In the genomic region with DNA sequence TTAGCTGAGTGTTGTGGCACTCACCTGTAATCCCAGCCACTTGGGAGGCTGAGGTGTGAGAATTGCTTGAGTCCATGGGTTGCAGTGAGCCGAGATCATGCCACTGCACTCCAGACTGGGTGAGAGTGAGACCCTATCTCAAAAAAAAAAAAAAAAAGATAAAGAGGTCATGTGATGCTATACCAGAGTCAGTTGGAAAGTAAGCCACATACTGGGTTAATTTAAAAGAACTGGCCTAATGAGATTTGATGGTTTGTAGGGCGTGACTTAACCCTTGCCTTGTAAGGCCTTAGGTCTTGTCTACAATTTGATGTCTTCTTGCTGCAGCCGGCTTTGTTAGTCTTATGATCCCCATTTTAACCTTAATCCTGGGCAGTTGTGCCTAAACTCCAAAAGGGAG, we compare ENCODE assay signal across 23 cellular contexts.
"Had no signal": no experiment of that assay in that cellular context is flagged by ENCODE, and none has a peak within 500 bp of the region (broad histone marks: within the 10 kb centered on the region; RNA-seq: fewer than 3 reads in every experiment).

No MANE protein-coding gene starts in this region.

- H3K4me3 Mint-ChIP-seq: activated CD4-positive, alpha-beta memory T cell treated with anti-CD3 and anti-CD28 coated beads, Interleukin-2, amount 10 ng/mL, durations not matched to agents 7 days and 5 days; activated CD4-positive, alpha-beta T cell treated with anti-CD3 and anti-CD28 coated beads, Interleukin-2, amount 10 ng/mL, durations not matched to agents 7 days and 5 days; activated naive CD8-positive, alpha-beta T cell; central memory CD8-positive, alpha-beta T cell; naive B cell; nephron progenitor cell; stimulated activated effector memory CD8-positive, alpha-beta T cell treated with anti-CD3 and anti-CD28 coated beads, Interleukin-12 subunit alpha, Interleukin-12 subunit beta, amount 100 ng/mL, for 72 hours; stimulated activated naive CD8-positive, alpha-beta T cell treated with anti-CD3 and anti-CD28 coated beads, Interleukin-15, Interleukin-2, amounts not matched to agents 100 ng/mL and 50 ng/mL, for 24 hours; T-helper 2 cell treated with Interferon-gamma antibody and Interleukin-4, amounts not matched to agents 5 μg/mL and 100 μg/mL, for 36 hours had no signal

- H3K36me3 Mint-ChIP-seq: activated naive CD8-positive, alpha-beta T cell; naive B cell; stimulated activated effector memory CD8-positive, alpha-beta T cell treated with anti-CD3 and anti-CD28 coated beads, Interleukin-12 subunit alpha, Interleukin-12 subunit beta, amount 100 ng/mL, for 72 hours had no signal

- H3K27ac Mint-ChIP-seq: activated CD4-positive, alpha-beta memory T cell treated with anti-CD3 and anti-CD28 coated beads, Interleukin-2, amount 10 ng/mL, durations not matched to agents 7 days and 5 days; activated CD4-positive, alpha-beta T cell treated with anti-CD3 and anti-CD28 coated beads, Interleukin-2, amount 10 ng/mL, durations not matched to agents 7 days and 5 days; activated naive CD8-positive, alpha-beta T cell; nephron progenitor cell; stimulated activated effector memory CD8-positive, alpha-beta T cell treated with anti-CD3 and anti-CD28 coated beads, Interleukin-12 subunit alpha, Interleukin-12 subunit beta, amount 100 ng/mL, for 72 hours; stimulated activated naive CD8-positive, alpha-beta T cell treated with anti-CD3 and anti-CD28 coated beads, Interleukin-15, Interleukin-2, amounts not matched to agents 100 ng/mL and 50 ng/mL, for 24 hours; T-helper 2 cell treated with Interferon-gamma antibody and Interleukin-4, amounts not matched to agents 5 μg/mL and 100 μg/mL, for 36 hours had no signal

- H3K9me3 Mint-ChIP-seq: activated CD4-positive, alpha-beta memory T cell treated with anti-CD3 and anti-CD28 coated beads, Interleukin-2, amount 10 ng/mL, durations not matched to agents 7 days and 5 days; activated CD4-positive, alpha-beta T cell treated with anti-CD3 and anti-CD28 coated beads, Interleukin-2, amount 10 ng/mL, durations not matched to agents 7 days and 5 days; central memory CD8-positive, alpha-beta T cell; naive B cell; nephron progenitor cell; stimulated activated effector memory CD8-positive, alpha-beta T cell treated with anti-CD3 and anti-CD28 coated beads, Interleukin-12 subunit alpha, Interleukin-12 subunit beta, amount 100 ng/mL, for 72 hours; stimulated activated naive CD8-positive, alpha-beta T cell treated with anti-CD3 and anti-CD28 coated beads, Interleukin-15, Interleukin-2, amounts not matched to agents 100 ng/mL and 50 ng/mL, for 24 hours; T-helper 2 cell treated with Interferon-gamma antibody and Interleukin-4, amounts not matched to agents 5 μg/mL and 100 μg/mL, for 36 hours had no signal

- ATAC-seq: left lung; lower lobe of right lung; sciatic nerve; stimulated activated effector memory CD8-positive, alpha-beta T cell treated with anti-CD3 and anti-CD28 coated beads, Interleukin-12 subunit alpha, Interleukin-12 subunit beta, amount 100 ng/mL, for 72 hours had no signal

- H3K27me3 Mint-ChIP-seq: activated CD4-positive, alpha-beta memory T cell treated with anti-CD3 and anti-CD28 coated beads, Interleukin-2, amount 10 ng/mL, durations not matched to agents 7 days and 5 days; activated CD4-positive, alpha-beta T cell treated with anti-CD3 and anti-CD28 coated beads, Interleukin-2, amount 10 ng/mL, durations not matched to agents 7 days and 5 days; activated naive CD8-positive, alpha-beta T cell; central memory CD8-positive, alpha-beta T cell; naive B cell; stimulated activated naive CD8-positive, alpha-beta T cell treated with anti-CD3 and anti-CD28 coated beads, Interleukin-15, Interleukin-2, amounts not matched to agents 100 ng/mL and 50 ng/mL, for 24 hours had no signal

- DNase-seq: activated CD4-positive, alpha-beta memory T cell treated with anti-CD3 and anti-CD28 coated beads, Interleukin-2, amount 10 ng/mL, durations not matched to agents 7 days and 5 days; activated CD4-positive, alpha-beta T cell treated with anti-CD3 and anti-CD28 coated beads, Interleukin-2, amount 10 ng/mL, durations not matched to agents 7 days and 5 days; activated CD4-positive, CD25-positive, alpha-beta regulatory T cell treated with anti-CD3 and anti-CD28 coated beads, Interleukin-2, amount 50 U/mL, for 72 hours; activated CD8-positive, alpha-beta memory T cell treated with anti-CD3 and anti-CD28 coated beads, Interleukin-2, amount 50 U/mL, for 48 hours; activated naive CD4-positive, alpha-beta T cell; activated T-cell treated with anti-CD3 and anti-CD28 coated beads, Interleukin-2, amount 50 U/mL, for 48 hours; anterior cingulate cortex; dermis blood vessel endothelial cell; effector CD4-positive, alpha-beta T cell; left lung; lower lobe of right lung; mesenchymal stem cell; naive B cell; nephron progenitor cell; stimulated activated CD4-positive, alpha-beta T cell treated with anti-CD3 and anti-CD28 coated beads, Interleukin-4, amount 100 ng/mL, for 24 hours; T-helper 1 cell; upper lobe of left lung had no signal
